27 cellular contexts compared by ENCODE assay signal in genomic region chr19:36049080-36049698, GRCh38. TPM values are rescaled to one million over a fixed set of nuclear protein-coding genes. Genes with fewer than 3 reads are reported as not detected.
DNase-seq lines count a peak whose midpoint lies in the region; ATAC-seq and TF ChIP-seq lines count a peak whose summit lies in the region.
"Had no signal": no experiment of that assay in that cellular context is flagged by ENCODE, and none has a peak within 500 bp of the region (broad histone marks: within the 10 kb centered on the region; RNA-seq: fewer than 3 reads in every experiment).

No MANE protein-coding gene starts in this region.

- no peaks in the 10 kb centered on the region for H3K36me3 Mint-ChIP-seq in MCF 10A (ENCODE audit: insufficient read depth, unreplicated experiment)
- H3K36me3 Mint-ChIP-seq in activated CD8-positive, alpha-beta memory T cell treated with anti-CD3 and anti-CD28 coated beads, Interleukin-2, amount 10 ng/mL, durations not matched to agents 7 days and 5 days, result peaks cover 9% of the 10 kb centered on the region

- H3K4me3 Mint-ChIP-seq in MCF 10A (ENCODE audit: unreplicated experiment), result no peak overlapping the region
- H3K4me3 Mint-ChIP-seq in activated CD8-positive, alpha-beta memory T cell treated with anti-CD3 and anti-CD28 coated beads, Interleukin-2, amount 10 ng/mL, durations not matched to agents 7 days and 5 days, result no peak overlapping the region
- H3K4me3 Mint-ChIP-seq: activated CD4-positive, alpha-beta T cell treated with anti-CD3 and anti-CD28 coated beads, Interleukin-2, amount 10 ng/mL, durations not matched to agents 24 days and 14 days; activated naive CD8-positive, alpha-beta T cell treated with anti-CD3 and anti-CD28 coated beads, Interleukin-2, amount 50 U/mL, for 24 hours; activated T-cell treated with anti-CD3 and anti-CD28 coated beads, Interleukin-2, amount 50 U/mL, for 4 hours; memory B cell; neural crest cell had no signal

- peaks cover 6% of the 10 kb centered on the region for H3K79me2 ChIP-seq in mammary epithelial cell (ENCODE audit: insufficient read depth, low read length)

- no peak overlapping the region for H3K27ac ChIP-seq in breast epithelium
- H3K27ac ChIP-seq in mammary epithelial cell (ENCODE audit: insufficient read depth, low read depth, low read length), result peak overlapping the region; percentile 16
- H3K27ac ChIP-seq: BLaER1, pancreas, transverse colon, VCaP had no signal

- TF ChIP-seq POLR2A in breast epithelium (IDR thresholded peaks at IDR 0.05), result no peak

- dilution Hi-C loops in mammary epithelial cell (cut with HindIII; ENCODE audit: low sequenced_read_pairs), result no loop called here

- H3K27me3 ChIP-seq in breast epithelium, result no peaks in the 10 kb centered on the region
- no peaks in the 10 kb centered on the region for H3K27me3 ChIP-seq in mammary epithelial cell (ENCODE audit: insufficient read depth, low read length)
- H3K27me3 ChIP-seq: BLaER1, pancreas, transverse colon had no signal

- 41% methylated on average over 4 of the region's 4 CpGs for WGBS in mammary epithelial cell (ENCODE audit: low coverage, missing lambda C conversion rate)

- DNase-seq in MCF 10A (ENCODE audit: unreplicated experiment) (peak; percentile 81), breast epithelium (ENCODE audit: low spot score in 2 of 2) (no peak), NCI-H2196 (lab: John Stamatoyannopoulos, UW; ENCODE audit: unreplicated experiment) (peak; percentile 59), mammary epithelial cell (no peak), NOMO-1 (lab: John Stamatoyannopoulos, UW; ENCODE audit: unreplicated experiment in 2 of 2) (no peak), cortex of kidney (lab: John Stamatoyannopoulos, UW) (no peak), Ammon's horn (ENCODE audit: low spot score) (no peak)
- no peak for DNase-seq in activated CD8-positive, alpha-beta memory T cell treated with anti-CD3 and anti-CD28 coated beads, Interleukin-2, amount 10 ng/mL, durations not matched to agents 7 days and 5 days
- DNase-seq: activated CD4-positive, alpha-beta T cell treated with anti-CD3 and anti-CD28 coated beads, Interleukin-2, amount 10 ng/mL, durations not matched to agents 24 days and 14 days; activated naive CD8-positive, alpha-beta T cell treated with anti-CD3 and anti-CD28 coated beads, Interleukin-2, amount 50 U/mL, for 24 hours; activated T-cell treated with anti-CD3 and anti-CD28 coated beads, Interleukin-2, amount 50 U/mL, for 4 hours; foreskin melanocyte; HCEC 1CT; left colon; NCI-H146; NCI-H345; NCI-H82; pancreas; retina; SK-N-SH; small intestine; stimulated activated CD4-positive, alpha-beta T cell treated with anti-CD3 and anti-CD28 coated beads, Interleukin-2, amount 100 ng/mL, for 24 hours; transverse colon had no signal

- no peak overlapping the region for H3K27ac Mint-ChIP-seq in MCF 10A (ENCODE audit: low read depth, unreplicated experiment)
- H3K27ac Mint-ChIP-seq in activated CD8-positive, alpha-beta memory T cell treated with anti-CD3 and anti-CD28 coated beads, Interleukin-2, amount 10 ng/mL, durations not matched to agents 7 days and 5 days, result no peak overlapping the region
- H3K27ac Mint-ChIP-seq: activated CD4-positive, alpha-beta T cell treated with anti-CD3 and anti-CD28 coated beads, Interleukin-2, amount 10 ng/mL, durations not matched to agents 24 days and 14 days; activated naive CD8-positive, alpha-beta T cell treated with anti-CD3 and anti-CD28 coated beads, Interleukin-2, amount 50 U/mL, for 24 hours; memory B cell had no signal

- POLR2A ChIA-PET in MCF 10A (lab: Yijun Ruan, JAX), result interaction anchor here (0.6 to 0.7 kb wide), 2 partner anchors 16 to 119 kb away, joined by 3 to 4 read pairs; no protein-coding TSS in a partner anchor

- H3K27me3 Mint-ChIP-seq in MCF 10A (ENCODE audit: insufficient read depth, unreplicated experiment), result no peaks in the 10 kb centered on the region
- H3K27me3 Mint-ChIP-seq in activated CD8-positive, alpha-beta memory T cell treated with anti-CD3 and anti-CD28 coated beads, Interleukin-2, amount 10 ng/mL, durations not matched to agents 7 days and 5 days, result no peaks in the 10 kb centered on the region
- H3K27me3 Mint-ChIP-seq: activated CD4-positive, alpha-beta T cell treated with anti-CD3 and anti-CD28 coated beads, Interleukin-2, amount 10 ng/mL, durations not matched to agents 24 days and 14 days; activated naive CD8-positive, alpha-beta T cell treated with anti-CD3 and anti-CD28 coated beads, Interleukin-2, amount 50 U/mL, for 24 hours; memory B cell had no signal

- intact Hi-C loops in MCF 10A (cut with micrococcal nuclease), result no loop called here
- intact Hi-C loops in breast epithelium (cut with DNase I; ENCODE audit: low total_unique reads), result no loop called here
- intact Hi-C loops in mammary epithelial cell (cut with micrococcal nuclease), result loop anchor here (1.0 kb wide), 1 partner anchor 35 kb away; the partner anchor contains the start of gene ALKBH6

- H3K36me3 ChIP-seq in breast epithelium (no peaks in the 10 kb centered on the region), mammary epithelial cell (ENCODE audit: insufficient read depth, low read length) (peaks cover 3% of the 10 kb centered on the region)
- H3K36me3 ChIP-seq: pancreas, transverse colon had no signal

- H3K9me3 Mint-ChIP-seq in MCF 10A (ENCODE audit: unreplicated experiment), result no peaks in the 10 kb centered on the region
- H3K9me3 Mint-ChIP-seq in activated CD8-positive, alpha-beta memory T cell treated with anti-CD3 and anti-CD28 coated beads, Interleukin-2, amount 10 ng/mL, durations not matched to agents 7 days and 5 days (ENCODE audit: low read depth), result no peaks in the 10 kb centered on the region
- H3K9me3 Mint-ChIP-seq: activated CD4-positive, alpha-beta T cell treated with anti-CD3 and anti-CD28 coated beads, Interleukin-2, amount 10 ng/mL, durations not matched to agents 24 days and 14 days; activated naive CD8-positive, alpha-beta T cell treated with anti-CD3 and anti-CD28 coated beads, Interleukin-2, amount 50 U/mL, for 24 hours; activated T-cell treated with anti-CD3 and anti-CD28 coated beads, Interleukin-2, amount 50 U/mL, for 4 hours; neural crest cell had no signal

- CTCF ChIA-PET in MCF 10A (lab: Yijun Ruan, JAX), result interaction anchor here (0.7 to 0.8 kb wide), 2 partner anchors 12 to 54 kb away, joined by 3 read pairs; partner anchors contain the start of gene SDHAF1
- CTCF ChIA-PET in mammary epithelial cell (lab: Charles Lee; ENCODE audit: low non-redundant PET), result no interaction called here
- CTCF ChIA-PET in activated CD8-positive, alpha-beta memory T cell treated with anti-CD3 and anti-CD28 coated beads, Interleukin-2, amount 10 ng/mL, durations not matched to agents 7 days and 5 days (lab: Charles Lee), result no interaction called here

- in situ Hi-C loops in mammary epithelial cell (cut with MboI; ENCODE audit: low sequenced_read_pairs in 2 of 2), result no loop called here

- ATAC-seq in activated CD8-positive, alpha-beta memory T cell treated with anti-CD3 and anti-CD28 coated beads, Interleukin-2, amount 10 ng/mL, durations not matched to agents 7 days and 5 days, result no peak
- ATAC-seq: activated naive CD8-positive, alpha-beta T cell treated with anti-CD3 and anti-CD28 coated beads, Interleukin-2, amount 50 U/mL, for 24 hours; activated T-cell treated with anti-CD3 and anti-CD28 coated beads, Interleukin-2, amount 50 U/mL, for 4 hours; left colon; pancreas had no signal

- H3K9me3 ChIP-seq in breast epithelium, result no peaks in the 10 kb centered on the region
- no peaks in the 10 kb centered on the region for H3K9me3 ChIP-seq in mammary epithelial cell (replicated peaks; ENCODE audit: insufficient read depth, low read length)
- H3K9me3 ChIP-seq: BLaER1, pancreas, SK-N-SH, transverse colon had no signal

- H3K4me3 ChIP-seq in breast epithelium (no peak overlapping the region), mammary epithelial cell (replicated peaks in 1 of 3; ENCODE audit: insufficient read depth in 1 of 3, low read depth in 2 of 3, low read length in 3 of 3) (no peak overlapping the region)
- H3K4me3 ChIP-seq: BLaER1, pancreas, transverse colon had no signal

- no peaks in the 10 kb centered on the region for H4K20me1 ChIP-seq in mammary epithelial cell (ENCODE audit: insufficient read depth, low read length)
- H4K20me1 ChIP-seq: BLaER1 had no signal

- no peak overlapping the region for H3K9ac ChIP-seq in mammary epithelial cell (ENCODE audit: insufficient read depth, low read length)
- H3K9ac ChIP-seq: BLaER1, SK-N-SH had no signal

- H3K4me1 Mint-ChIP-seq in MCF 10A (ENCODE audit: insufficient read depth, unreplicated experiment), result peaks cover 12% of the 10 kb centered on the region
- peaks cover 12% of the 10 kb centered on the region for H3K4me1 Mint-ChIP-seq in activated CD8-positive, alpha-beta memory T cell treated with anti-CD3 and anti-CD28 coated beads, Interleukin-2, amount 10 ng/mL, durations not matched to agents 7 days and 5 days

- H3K4me2 ChIP-seq in mammary epithelial cell (ENCODE audit: insufficient read depth, low read depth, low read length), result no peak overlapping the region
- H3K4me2 ChIP-seq: BLaER1, SK-N-SH had no signal

- H2AFZ ChIP-seq in mammary epithelial cell (ENCODE audit: low read depth, low read length), result no peak overlapping the region

- TF ChIP-seq CTCF in MCF 10A (IDR thresholded peaks at IDR 0.05; ENCODE audit: unreplicated experiment) (no peak), breast epithelium (IDR thresholded peaks at IDR 0.05) (no peak), mammary epithelial cell (conservative IDR thresholded peaks at IDR 0.05 in 1 of 2, IDR thresholded peaks at IDR 0.05 in 1 of 2; ENCODE audit: extremely low read depth in 1 of 2, insufficient read depth in 1 of 2, low read depth in 1 of 2, low read length in 2 of 2) (no peak)

- BruUV-seq in MCF 10A (replicated peaks; lab: Mats Ljungman, UMichigan) (no TSS peak), mammary epithelial cell (replicated peaks; lab: Mats Ljungman, UMichigan) (no TSS peak)

- no peaks in the 10 kb centered on the region for H3K4me1 ChIP-seq in breast epithelium
- peaks cover 12% of the 10 kb centered on the region for H3K4me1 ChIP-seq in mammary epithelial cell (ENCODE audit: insufficient read depth, low read length)
- H3K4me1 ChIP-seq: pancreas had no signal

RNA-seq across cellular contexts. Expression of gene THAP8, which starts 4.9 kb away (rescaled TPM):
- total RNA-seq in MCF 10A (2022), result 4.0 and 4.7 TPM in 2 replicates
- 10 to 100 TPM in 2 of 3 donors, 1 to 10 TPM in 1; 8.6 to 11.0 (median 10.2) TPM for total RNA-seq in breast epithelium
- 1 to 10 TPM; 2.3 to 2.6 TPM for total RNA-seq in mammary epithelial cell
- 3.1 TPM for polyA plus RNA-seq in mammary epithelial cell
- polyA minus RNA-seq in mammary epithelial cell, result 0.57 TPM
- 1 to 10 TPM; 2.4 to 4.2 TPM for total RNA-seq in activated CD8-positive, alpha-beta memory T cell treated with anti-CD3 and anti-CD28 coated beads, Interleukin-2, amount 10 ng/mL, durations not matched to agents 7 days and 5 days

RNA-seq across cellular contexts. Expression of gene WDR62, which starts 5.5 kb away (rescaled TPM):
- 5.2 and 6.2 TPM in 2 replicates for total RNA-seq in MCF 10A (2022)
- total RNA-seq in breast epithelium, result under 1 TPM; 0.59 to 0.98 (median 0.80) TPM
- total RNA-seq in mammary epithelial cell, result 10 to 100 TPM in 1 of 2 donors, under 1 TPM in 1; 0.83 to 11.4 TPM
- polyA plus RNA-seq in mammary epithelial cell, result 9.3 TPM
- 13.7 TPM for polyA minus RNA-seq in mammary epithelial cell
- 10 to 100 TPM; 34.5 to 46.0 TPM for total RNA-seq in activated CD8-positive, alpha-beta memory T cell treated with anti-CD3 and anti-CD28 coated beads, Interleukin-2, amount 10 ng/mL, durations not matched to agents 7 days and 5 days

RNA-seq across cellular contexts. Expression of gene CLIP3, which starts 16.5 kb away (rescaled TPM):
- total RNA-seq in MCF 10A (2022), result 1.2 and 2.3 TPM in 2 replicates
- total RNA-seq in breast epithelium, result 10 to 100 TPM in 1 of 3 donors, 1 to 10 TPM in 2; 7.5 to 13.4 (median 7.6) TPM
- total RNA-seq in mammary epithelial cell, result 1 to 10 TPM; 3.9 to 5.7 TPM
- 0.17 TPM for polyA plus RNA-seq in mammary epithelial cell
- polyA minus RNA-seq in mammary epithelial cell, result not detected
- 1 to 10 TPM in 1 of 2 experiments, under 1 TPM in 1; 0.98 to 1.1 TPM for total RNA-seq in activated CD8-positive, alpha-beta memory T cell treated with anti-CD3 and anti-CD28 coated beads, Interleukin-2, amount 10 ng/mL, durations not matched to agents 7 days and 5 days

RNA-seq across cellular contexts. Expression of gene ALKBH6, which starts 35.2 kb away (rescaled TPM):
- total RNA-seq in MCF 10A (2022) (16.5 and 20.9 TPM in 2 replicates), breast epithelium (10 to 100 TPM; 18.0 to 23.0 (median 20.3) TPM), mammary epithelial cell (10 to 100 TPM; 16.2 to 31.4 TPM)
- 31.9 TPM for polyA plus RNA-seq in mammary epithelial cell
- polyA minus RNA-seq in mammary epithelial cell, result 26.6 TPM
- 10 to 100 TPM; 41.0 to 44.7 TPM for total RNA-seq in activated CD8-positive, alpha-beta memory T cell treated with anti-CD3 and anti-CD28 coated beads, Interleukin-2, amount 10 ng/mL, durations not matched to agents 7 days and 5 days

RNA-seq across cellular contexts. Expression of gene SYNE4, which starts 40.6 kb away (rescaled TPM):
- total RNA-seq in MCF 10A (2022) (0.14 and 0.91 TPM in 2 replicates), breast epithelium (10 to 100 TPM in 1 of 3 donors, 1 to 10 TPM in 1, under 1 TPM in 1; 0.16 to 15.5 (median 9.5) TPM), mammary epithelial cell (10 to 100 TPM in 1 of 2 donors, under 1 TPM in 1; 0.78 to 10.0 TPM)
- 0.46 TPM for polyA plus RNA-seq in mammary epithelial cell
- not detected for polyA minus RNA-seq in mammary epithelial cell
- total RNA-seq in activated CD8-positive, alpha-beta memory T cell treated with anti-CD3 and anti-CD28 coated beads, Interleukin-2, amount 10 ng/mL, durations not matched to agents 7 days and 5 days, result 1 to 10 TPM; 1.4 to 3.2 TPM

Comparison
In these comparisons a context has a peak if more than half of its experiments do, and no peak if none do; other contexts are left out.
1. DNase-seq: peak in MCF 10A (single experiment) and NCI-H2196 (single experiment); none in breast epithelium (0 of 2), mammary epithelial cell (single experiment), NOMO-1 (0 of 2), cortex of kidney (single experiment), Ammon's horn (single experiment) and activated CD8-positive, alpha-beta memory T cell treated with anti-CD3 and anti-CD28 coated beads, Interleukin-2, amount 10 ng/mL, durations not matched to agents 7 days and 5 days (single experiment).